ENCODE assay signal across 10 cellular contexts in genomic region chr1:15260418-15261154, GRCh38. TPM values are rescaled to one million over a fixed set of nuclear protein-coding genes. Genes with fewer than 3 reads are reported as not detected.
DNase-seq lines count a peak whose midpoint lies in the region; ATAC-seq and TF ChIP-seq lines count a peak whose summit lies in the region.
"Had no signal": no experiment of that assay in that cellular context is flagged by ENCODE, and none has a peak within 500 bp of the region (broad histone marks: within the 10 kb centered on the region; RNA-seq: fewer than 3 reads in every experiment).

No MANE protein-coding gene starts in this region.

- H3K4me3 ChIP-seq in HEK293 (ENCODE audit: low read depth, low read length) (no peak overlapping the region), SJCRH30 (no peak overlapping the region), esophagus muscularis mucosa (no peak overlapping the region), rectal smooth muscle tissue (ENCODE audit: low read length) (no peak overlapping the region)
- H3K4me3 ChIP-seq: lung, PC-9 had no signal

- TF ChIP-seq POLR2A in esophagus muscularis mucosa (IDR thresholded peaks at IDR 0.05; ENCODE audit: low read depth), result no peak

- H3K27me3 ChIP-seq in SJCRH30 (no peaks in the 10 kb centered on the region), esophagus muscularis mucosa (no peaks in the 10 kb centered on the region), rectal smooth muscle tissue (ENCODE audit: control insufficient read depth, insufficient read depth, low read length) (no peaks in the 10 kb centered on the region)

- CTCF ChIA-PET in HEK293 (lab: Yijun Ruan, JAX) (interaction anchor here (0.6 to 2.4 kb wide), 4 partner anchors 11 to 63 kb away, joined by 3 to 14 read pairs (median 4); no protein-coding TSS in a partner anchor), T-cell (lab: Charles Lee) (no interaction called here)

- H3K9me3 Mint-ChIP-seq in T-cell, result peaks cover 0 to 8% (median 2%) of the 10 kb centered on the region in 3 donors

- H3K27ac ChIP-seq in HEK293 (ENCODE audit: extremely low read depth, low read depth, low read length) (no peak overlapping the region), SJCRH30 (no peak overlapping the region), esophagus muscularis mucosa (replicated peaks in 1 of 4) (peak overlapping the region; percentile 1 to 31 (median 6)), rectal smooth muscle tissue (ENCODE audit: low read depth, low read length) (peak overlapping the region; percentile 35)
- H3K27ac ChIP-seq: PC-9 had no signal

- peaks cover 38 to 43% of the 10 kb centered on the region in 2 donors for H3K27me3 Mint-ChIP-seq in T-cell

- 53% methylated on average over 12 of the region's 12 CpGs for WGBS in esophagus muscularis mucosa

- POLR2A ChIA-PET in HEK293 (lab: Yijun Ruan, JAX) (interaction anchor here (0.6 kb wide), 1 partner anchor 9 kb away, joined by 3 read pairs; no protein-coding TSS in a partner anchor), T-cell (lab: Charles Lee) (interaction anchor here in 1 of 2 donors (0.7 kb wide), 1 partner anchor 40 kb away, joined by 4 read pairs; no protein-coding TSS in a partner anchor)

- no peak for TF ChIP-seq EP300 in esophagus muscularis mucosa (IDR thresholded peaks at IDR 0.05)

- H3K9me3 ChIP-seq in HEK293 (ENCODE audit: control insufficient read depth, insufficient read depth, low read depth, low read length), result no peaks in the 10 kb centered on the region; the same call in 1 of the 2 replicates
- no peaks in the 10 kb centered on the region; the same call in 1 of the 2 replicates for H3K9me3 ChIP-seq in SJCRH30 (replicated peaks)
- H3K9me3 ChIP-seq in esophagus muscularis mucosa, result no peaks in the 10 kb centered on the region

- H3K4me1 ChIP-seq in HEK293 (ENCODE audit: control insufficient read depth, insufficient read depth, low read length) (no peaks in the 10 kb centered on the region), SJCRH30 (peaks cover 13% of the 10 kb centered on the region), esophagus muscularis mucosa (peaks cover 17 to 43% (median 33%) of the 10 kb centered on the region in 4 donors), rectal smooth muscle tissue (ENCODE audit: control insufficient read depth, insufficient read depth, low read length) (peaks cover 8% of the 10 kb centered on the region)

- DNase-seq in SJCRH30 (peak; percentile 54 to 79), esophagus muscularis mucosa (ENCODE audit: extremely low spot score) (peak; percentile 84), DMS 273 (lab: John Stamatoyannopoulos, UW; ENCODE audit: unreplicated experiment) (no peak), T-cell (no peak)
- no peak for DNase-seq in effector CD4-positive, alpha-beta T cell
- DNase-seq in stimulated activated CD4-positive, alpha-beta T cell treated with anti-CD3 and anti-CD28 coated beads, Interleukin-4, amount 100 ng/mL, for 4 hours, result no peak

- TF ChIP-seq CTCF in HEK293 (tag by site-specific recombination; IDR thresholded peaks at IDR 0.05) (no peak), esophagus muscularis mucosa (IDR thresholded peaks at IDR 0.05) (no peak)

- H3K9ac ChIP-seq in rectal smooth muscle tissue (ENCODE audit: low read length), result no peak overlapping the region

- no peak overlapping the region for H3K4me3 Mint-ChIP-seq in T-cell

- H3K27ac Mint-ChIP-seq in T-cell, result no peak overlapping the region

- intact Hi-C loops in esophagus muscularis mucosa (cut with DNase I), result no loop called here

- H3K36me3 ChIP-seq in HEK293 (ENCODE audit: control insufficient read depth in 2 of 2, insufficient read depth in 1 of 2, low read length in 2 of 2) (no peaks in the 10 kb centered on the region), SJCRH30 (no peaks in the 10 kb centered on the region), esophagus muscularis mucosa (no peaks in the 10 kb centered on the region), rectal smooth muscle tissue (ENCODE audit: control insufficient read depth, insufficient read depth, low read length) (no peaks in the 10 kb centered on the region)

- no peak for ATAC-seq in T-cell (replicated peaks in 1 of 4)

- peaks cover 14 to 18% (median 16%) of the 10 kb centered on the region in 3 donors for H3K4me1 Mint-ChIP-seq in T-cell

- no peaks in the 10 kb centered on the region for H3K36me3 Mint-ChIP-seq in T-cell

TF ChIP-seq in HEK293, 187 proteins besides CTCF, POLR2A, EP300 and RAD21 (continues in another document):
- TF ChIP-seq ZNF660 (tag by site-specific recombination; IDR thresholded peaks at IDR 0.05) (peak; percentile 49; the same call in 1 of the 2 replicates), KLF17 (tag by site-specific recombination; IDR thresholded peaks at IDR 0.05) (0 out of 2 replicates have a peak, but pooled peaks have one; percentile 42), HIC1 (tag by site-specific recombination; IDR thresholded peaks at IDR 0.05) (peak; percentile 72), PRDM10 (tag by site-specific recombination; IDR thresholded peaks at IDR 0.05) (0 out of 2 replicates have a peak, but pooled peaks have one; percentile 33), ZSCAN16 (tag by site-specific recombination; IDR thresholded peaks at IDR 0.05) (no peak), GLIS1 (tag by site-specific recombination; IDR thresholded peaks at IDR 0.05) (peak; percentile 75), ZNF768 (tag by site-specific recombination; IDR thresholded peaks at IDR 0.05) (no peak), ZEB2 (tag by site-specific recombination; IDR thresholded peaks at IDR 0.05) (0 out of 2 replicates have a peak, but pooled peaks have one; percentile 28), ZNF398 (tag by site-specific recombination; IDR thresholded peaks at IDR 0.05) (peak; percentile 67)

RNA-seq across cellular contexts. Expression of gene FHAD1, which starts 13.6 kb away (rescaled TPM):
- 1.7 and 2.3 TPM in 2 replicates for total RNA-seq in SJCRH30 (2014; rRNA removed; shearing (Covaris generic))
- total RNA-seq in esophagus muscularis mucosa, result under 1 TPM in 3 of 4 donors, not detected in 1; under 0.01 to 0.26 (median 0.06) TPM
- total RNA-seq in T-cell, result under 1 TPM in 1 of 5 donors, not detected in 4; 0.96 TPM

Comparison
In these comparisons a context has a peak if more than half of its experiments do, and no peak if none do; other contexts are left out.
1. H3K27ac ChIP-seq: peak in esophagus muscularis mucosa (4 of 4) and rectal smooth muscle tissue (single experiment); none in HEK293 (single experiment) and SJCRH30 (single experiment).
2. DNase-seq: peak in SJCRH30 (2 of 2) and esophagus muscularis mucosa (single experiment); none in effector CD4-positive, alpha-beta T cell (single experiment), stimulated activated CD4-positive, alpha-beta T cell treated with anti-CD3 and anti-CD28 coated beads, Interleukin-4, amount 100 ng/mL, for 4 hours (0 of 2), DMS 273 (single experiment) and T-cell (0 of 34).